In the genomic region with DNA sequence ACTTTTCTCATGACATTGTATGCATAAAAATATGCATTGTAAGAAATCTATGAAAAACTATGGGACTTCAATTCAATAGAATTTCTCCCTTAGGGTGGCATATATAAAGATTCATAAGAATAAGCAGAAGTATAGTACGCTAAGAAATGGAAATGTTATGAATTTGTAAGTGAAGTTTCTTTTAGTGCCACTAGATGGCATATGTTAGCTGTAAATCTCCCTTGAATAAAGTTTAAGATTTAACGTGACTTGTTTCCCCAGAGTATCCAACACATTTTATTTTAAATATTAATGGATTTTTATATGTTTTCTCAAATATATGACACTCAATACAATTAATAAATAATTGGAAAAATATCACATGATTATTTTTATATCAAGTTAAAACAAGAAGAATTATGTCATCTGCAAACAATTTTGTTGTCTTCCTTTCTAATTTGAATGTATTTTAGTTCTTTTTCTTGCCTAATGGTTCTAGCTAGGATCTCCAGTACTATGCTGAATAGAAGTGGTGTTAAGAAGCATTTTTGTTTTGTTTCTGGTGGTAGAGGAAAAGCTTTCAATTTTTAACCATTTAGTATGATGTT, we compare ENCODE assay signal across 8 cellular contexts.
A peak's percentile ranks its signal among the peaks of the same experiment; 100 is the strongest.
DNase-seq lines count a peak whose midpoint lies in the region; ATAC-seq and TF ChIP-seq lines count a peak whose summit lies in the region.

No MANE protein-coding gene starts in this region.

- H3K4me3 Mint-ChIP-seq in CD14-positive monocyte (no peak overlapping the region), brain (no peak overlapping the region)

- DNase-seq in CD14-positive monocyte (ENCODE audit: low spot score) = no peak
- peak; percentile 3 for DNase-seq in NCI-H146 (lab: John Stamatoyannopoulos, UW)
- DNase-seq in midbrain (lab: John Stamatoyannopoulos, UW) = peak; percentile 16
- DNase-seq in NCI-H1048 (lab: John Stamatoyannopoulos, UW) = no peak

- no peaks in the 10 kb centered on the region for H3K36me3 Mint-ChIP-seq in CD14-positive monocyte
- no peaks in the 10 kb centered on the region for H3K36me3 Mint-ChIP-seq in brain

- TF ChIP-seq CTCF in CD14-positive monocyte (IDR thresholded peaks at IDR 0.05) = peak; percentile 80
- peak; percentile 84 to 87 for TF ChIP-seq CTCF in brain (conservative IDR thresholded peaks at IDR 0.05)

- H3K27ac Mint-ChIP-seq in CD14-positive monocyte (peak overlapping the region in 1 of 7 donors; percentile 40), brain (no peak overlapping the region)

- peaks cover 12% of the 10 kb centered on the region for H3K4me1 Mint-ChIP-seq in CD14-positive monocyte
- no peaks in the 10 kb centered on the region for H3K4me1 Mint-ChIP-seq in brain

- intact Hi-C loops in CD14-positive monocyte (cut with micrococcal nuclease) = loop anchor here in 1 of 2 donors (5.0 kb wide), 1 partner anchor 535 kb away; no protein-coding TSS in a partner anchor

- H3K9me3 Mint-ChIP-seq in CD14-positive monocyte (peaks cover 0 to 4% (median 0%) of the 10 kb centered on the region in 7 donors), brain (peaks cover 0 to 12% (median 3%) of the 10 kb centered on the region in 5 experiments)

- ATAC-seq in GM21367 (IDR thresholded peaks at IDR 0.05; ENCODE audit: unreplicated experiment) (peak; percentile 67), GM21360 (IDR thresholded peaks at IDR 0.05; ENCODE audit: unreplicated experiment) (no peak), HG03457 (IDR thresholded peaks at IDR 0.05; ENCODE audit: unreplicated experiment) (no peak)

- H3K27me3 Mint-ChIP-seq in CD14-positive monocyte (ENCODE audit: low read depth in 3 of 3) (peaks cover 0 to 5% (median 0%) of the 10 kb centered on the region in 3 donors), brain (peaks cover 7% of the 10 kb centered on the region)

Comparison
In these comparisons a context has a peak if more than half of its experiments do, and no peak if none do; other contexts are left out.
1. DNase-seq: peak in NCI-H146 (single experiment) and midbrain (single experiment); none in CD14-positive monocyte (single experiment) and NCI-H1048 (single experiment).